Comparison of ENCODE assay signal across 8 cellular contexts in genomic region chr4:158809611-158810486, GRCh38. TPM values are rescaled to one million over a fixed set of nuclear protein-coding genes. Genes with fewer than 3 reads are reported as not detected.
DNase-seq lines count a peak whose midpoint lies in the region; ATAC-seq and TF ChIP-seq lines count a peak whose summit lies in the region.

No MANE protein-coding gene starts in this region.

- no peaks in the 10 kb centered on the region for H3K36me3 Mint-ChIP-seq in natural killer cell treated with Interleukin-12 subunit alpha and Interleukin-12 subunit beta and Interleukin-15 and Interleukin-18, amount 100 ng/mL, for 72 hours

- H3K27ac ChIP-seq in PC-3 (ENCODE audit: low read length) (peak overlapping the region; percentile 97), dorsolateral prefrontal cortex (peak overlapping the region in 50 of 59 donors; percentile 7 to 82 (median 67))

- POLR2A ChIA-PET in PC-3 (lab: Charles Lee; ENCODE audit: unreplicated experiment), result interaction anchor here (0.7 to 0.8 kb wide), 4 partner anchors 28 to 389 kb away, joined by 3 to 16 read pairs (median 4); no protein-coding TSS in a partner anchor

- peaks cover 44% of the 10 kb centered on the region for H3K4me1 ChIP-seq in PC-3 (ENCODE audit: insufficient read depth, low read length)

- no peaks in the 10 kb centered on the region for H3K36me3 ChIP-seq in PC-3 (ENCODE audit: low read depth, low read length)

- H3K27ac Mint-ChIP-seq in natural killer cell treated with Interleukin-12 subunit alpha and Interleukin-12 subunit beta and Interleukin-15 and Interleukin-18, amount 100 ng/mL, for 72 hours, result peak overlapping the region; percentile 54 to 59

- no peaks in the 10 kb centered on the region for H3K27me3 ChIP-seq in PC-3 (ENCODE audit: low read length)
- no peaks in the 10 kb centered on the region for H3K27me3 ChIP-seq in dorsolateral prefrontal cortex

- TSS peak; percentile 80 for BruUV-seq in PC-3 (replicated peaks; lab: Mats Ljungman, UMichigan)

- H3K9ac ChIP-seq in PC-3 (ENCODE audit: low read length), result peak overlapping the region; percentile 80

- peak overlapping the region; percentile 77 for H3K4me2 ChIP-seq in PC-3 (ENCODE audit: low read length)

- DNase-seq in AML-193 (lab: John Stamatoyannopoulos, UW) (peak; percentile 23 to 60), PC-3 (peak; percentile 77), dorsolateral prefrontal cortex (no peak), COLO668 (lab: John Stamatoyannopoulos, UW; ENCODE audit: unreplicated experiment) (no peak), NCI-H524 treated with DMSO at 0.1 percent for 48 hours (lab: John Stamatoyannopoulos, UW) (no peak)
- DNase-seq in natural killer cell treated with Interleukin-12 subunit alpha and Interleukin-12 subunit beta and Interleukin-15 and Interleukin-18, amount 100 ng/mL, for 72 hours (ENCODE audit: low spot score), result no peak

- TF ChIP-seq CTCF in PC-3 (conservative IDR thresholded peaks at IDR 0.05; ENCODE audit: low read depth, low read length), result no peak
- no peak for TF ChIP-seq CTCF in dorsolateral prefrontal cortex (IDR thresholded peaks at IDR 0.05 in 54 of 56, conservative IDR thresholded peaks at IDR 0.05 in 2 of 56; ENCODE audit: low read depth in 1 of 56, partially characterized antibody in 56 of 56)

- H2AFZ ChIP-seq in PC-3 (ENCODE audit: low read length), result no peak overlapping the region

- 0 out of 2 replicates have a peak, but pooled peaks cover 7% of the 10 kb centered on the region for H3K79me2 ChIP-seq in PC-3 (ENCODE audit: low read length)

- no peaks in the 10 kb centered on the region for H3K9me3 ChIP-seq in PC-3 (ENCODE audit: low read length)

- no peaks in the 10 kb centered on the region for H3K27me3 Mint-ChIP-seq in natural killer cell treated with Interleukin-12 subunit alpha and Interleukin-12 subunit beta and Interleukin-15 and Interleukin-18, amount 100 ng/mL, for 72 hours

- H4K20me1 ChIP-seq in PC-3 (ENCODE audit: low read length), result no peaks in the 10 kb centered on the region

- peak; percentile 85 for ATAC-seq in GM18858 (IDR thresholded peaks at IDR 0.05; ENCODE audit: unreplicated experiment)
- ATAC-seq in HG02973 (IDR thresholded peaks at IDR 0.05; ENCODE audit: unreplicated experiment), result peak; percentile 76
- ATAC-seq in PC-3, result peak; percentile 65
- peak; percentile 73 to 74 for ATAC-seq in natural killer cell treated with Interleukin-12 subunit alpha and Interleukin-12 subunit beta and Interleukin-15 and Interleukin-18, amount 100 ng/mL, for 72 hours

- no peaks in the 10 kb centered on the region for H3K9me3 Mint-ChIP-seq in natural killer cell treated with Interleukin-12 subunit alpha and Interleukin-12 subunit beta and Interleukin-15 and Interleukin-18, amount 100 ng/mL, for 72 hours

- H3F3A ChIP-seq in PC-3 (ENCODE audit: low read length, unreplicated experiment), result peaks cover 3% of the 10 kb centered on the region

- peak overlapping the region; percentile 73 for H3K4me3 Mint-ChIP-seq in natural killer cell treated with Interleukin-12 subunit alpha and Interleukin-12 subunit beta and Interleukin-15 and Interleukin-18, amount 100 ng/mL, for 72 hours

- CTCF ChIA-PET in PC-3 (lab: Charles Lee), result no interaction called here

- no peaks in the 10 kb centered on the region for H3K9me2 ChIP-seq in PC-3 (replicated peaks; ENCODE audit: low read length)

- peak overlapping the region; percentile 50; the same call in 1 of the 2 replicates for H3K4me3 ChIP-seq in PC-3 (ENCODE audit: low read length)
- H3K4me3 ChIP-seq in dorsolateral prefrontal cortex, result peak overlapping the region in 4 of 59 donors; percentile 6 to 14 (median 8)

- intact Hi-C loops in PC-3 (cut with micrococcal nuclease), result loop anchor here (1.0 to 5.0 kb wide), 4 partner anchors 10 to 78 kb away; no protein-coding TSS in a partner anchor
- intact Hi-C loops in dorsolateral prefrontal cortex (cut with DNase I), result no loop called here

- H3K4me1 Mint-ChIP-seq in natural killer cell treated with Interleukin-12 subunit alpha and Interleukin-12 subunit beta and Interleukin-15 and Interleukin-18, amount 100 ng/mL, for 72 hours (ENCODE audit: low read depth in 2 of 2), result peaks cover 41 to 67% of the 10 kb centered on the region in 2 donors

RNA-seq across cellular contexts. Expression of gene FNIP2, which starts 41.0 kb away (rescaled TPM):
- total RNA-seq in PC-3 (2014; rRNA removed) (5.2 and 6.7 TPM in 2 replicates), dorsolateral prefrontal cortex (10 to 100 TPM; 38.5 to 72.7 (median 57.8) TPM)
- total RNA-seq in natural killer cell treated with Interleukin-12 subunit alpha and Interleukin-12 subunit beta and Interleukin-15 and Interleukin-18, amount 100 ng/mL, for 72 hours, result 10 to 100 TPM; 17.5 to 35.6 TPM

Comparison
In these comparisons a context has a peak if more than half of its experiments do, and no peak if none do; other contexts are left out.
1. DNase-seq: peak in AML-193 (2 of 2) and PC-3 (single experiment); none in dorsolateral prefrontal cortex (0 of 10), natural killer cell treated with Interleukin-12 subunit alpha and Interleukin-12 subunit beta and Interleukin-15 and Interleukin-18, amount 100 ng/mL, for 72 hours (single experiment), COLO668 (single experiment) and NCI-H524 treated with DMSO at 0.1 percent for 48 hours (single experiment).
2. Peak in every context shown above with its lines, with median percentiles within 50 percentile points of each other: ATAC-seq.